16 cellular contexts compared by ENCODE assay signal in the genomic region with DNA sequence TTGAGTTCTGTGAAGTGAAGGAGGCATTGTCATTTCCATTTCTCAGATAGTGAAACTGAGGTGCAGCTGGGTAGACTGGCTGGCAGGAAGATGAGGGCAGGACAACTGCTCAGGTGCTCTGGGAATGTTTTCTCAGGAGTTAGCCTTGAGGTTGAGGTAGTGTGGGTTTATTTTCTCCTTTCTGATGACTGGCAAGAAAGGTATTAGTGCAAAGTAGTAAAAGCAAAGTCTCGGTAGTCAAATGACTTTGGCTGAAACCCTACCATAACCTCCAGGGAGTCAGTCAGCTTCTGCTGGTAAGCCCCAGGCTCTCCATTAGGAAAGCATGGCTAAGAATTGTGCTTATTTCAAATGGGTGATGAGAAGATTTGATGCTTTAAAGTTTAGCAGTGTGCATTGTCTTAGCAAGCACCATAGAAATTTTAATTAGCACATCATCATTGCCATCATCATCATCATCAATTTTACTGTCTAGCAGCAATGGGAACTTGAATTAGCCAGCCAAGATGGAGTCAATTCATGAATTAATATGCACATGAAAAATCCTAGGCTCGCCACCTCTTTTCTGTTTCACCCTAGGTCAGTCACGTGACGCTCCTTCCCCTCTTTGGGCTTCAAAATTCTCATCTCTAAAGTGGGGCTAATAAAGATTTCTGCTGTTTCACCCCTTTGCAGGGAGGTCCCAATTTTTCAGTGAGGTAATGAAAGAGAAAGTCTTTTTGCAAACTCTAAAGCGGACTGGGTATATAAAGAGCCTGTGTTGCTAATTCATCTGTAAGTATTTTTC. TPM values are rescaled to one million over a fixed set of nuclear protein-coding genes. Genes with fewer than 3 reads are reported as not detected.
DNase-seq lines count a peak whose midpoint lies in the region; ATAC-seq, FAIRE-seq and TF ChIP-seq lines count a peak whose summit lies in the region.
"Had no signal": no experiment of that assay in that cellular context is flagged by ENCODE, and none has a peak within 500 bp of the region (broad histone marks: within the 10 kb centered on the region; RNA-seq: fewer than 3 reads in every experiment).

No MANE protein-coding gene starts in this region.

- FAIRE-seq in A549 (lab: Jason Lieb, UNC) (no peak), K562 (lab: Jason Lieb, UNC) (no peak), keratinocyte (lab: Jason Lieb, UNC) (peak; percentile 5), GM12892 (lab: Jason Lieb, UNC) (no peak)
- FAIRE-seq: GM12878 had no signal

- H2BK120ac ChIP-seq in IMR-90 (ENCODE audit: low read depth, low read length): peak overlapping the region; percentile 9; the same call in 1 of the 2 replicates

- H3K4me2 ChIP-seq in A549 (no peak overlapping the region), IMR-90 (ENCODE audit: low read depth, low read length) (no peak overlapping the region), K562 (ENCODE audit: insufficient read depth, low read length) (no peak overlapping the region), keratinocyte (ENCODE audit: control insufficient read depth, extremely low read depth, insufficient read depth, low read depth, low read length) (no peak overlapping the region)
- H3K4me2 ChIP-seq: GM23338 had no signal

- H2BK15ac ChIP-seq in IMR-90 (ENCODE audit: low read depth, low read length): no peak overlapping the region

- H3K27me3 ChIP-seq in IMR-90 (ENCODE audit: control insufficient read depth, insufficient read depth, low read length): no peaks in the 10 kb centered on the region
- H3K27me3 ChIP-seq in K562 (ENCODE audit: control insufficient read depth in 2 of 2, insufficient read depth in 2 of 2, low read length in 2 of 2): no peaks in the 10 kb centered on the region
- H3K27me3 ChIP-seq in keratinocyte (ENCODE audit: control insufficient read depth, extremely low read depth, insufficient read depth, low read length): no peaks in the 10 kb centered on the region
- H3K27me3 ChIP-seq: BE2C had no signal

- H3K79me1 ChIP-seq in IMR-90 (ENCODE audit: low read depth in 1 of 2, low read length in 2 of 2): no peaks in the 10 kb centered on the region

- H3K27ac ChIP-seq in A549 (peak overlapping the region; percentile 75 to 83), IMR-90 (ENCODE audit: insufficient read depth, low read length) (no peak overlapping the region), K562 (ENCODE audit: extremely low read depth, low read depth, low read length) (no peak overlapping the region), keratinocyte (ENCODE audit: control insufficient read depth, insufficient read depth, low read length) (no peak overlapping the region)
- H3K27ac ChIP-seq: C4-2B had no signal

- H4K5ac ChIP-seq in IMR-90 (ENCODE audit: low read depth, low read length): 0 out of 2 replicates have a peak overlapping the region, but pooled peaks have one; percentile 26

- H3K9ac ChIP-seq in IMR-90 (ENCODE audit: low read depth, low read length) (no peak overlapping the region), K562 (ENCODE audit: insufficient read depth in 1 of 2, low read depth in 2 of 2, low read length in 2 of 2) (no peak overlapping the region), keratinocyte (ENCODE audit: control insufficient read depth, extremely low read depth, insufficient read depth, low read length) (no peak overlapping the region)

- ATAC-seq in A549: no peak
- ATAC-seq in IMR-90 (ENCODE audit: low read depth): no peak
- no peak for ATAC-seq in K562
- no peak for ATAC-seq in HG02884 (IDR thresholded peaks at IDR 0.05; ENCODE audit: unreplicated experiment)
- ATAC-seq: GM12878, GM23338 had no signal

- no TSS peak for BruUV-seq in IMR-90 (replicated peaks; lab: Mats Ljungman, UMichigan)
- no TSS peak for BruUV-seq in K562 (replicated peaks; lab: Mats Ljungman, UMichigan)

- H3K9me3 ChIP-seq in A549 (peaks cover 9% of the 10 kb centered on the region; the same call in 1 of the 3 replicates), IMR-90 (ENCODE audit: control insufficient read depth, insufficient read depth, low read length) (no peaks in the 10 kb centered on the region), K562 (replicated peaks; ENCODE audit: control insufficient read depth, insufficient read depth, low read depth, low read length) (no peaks in the 10 kb centered on the region), keratinocyte (ENCODE audit: control insufficient read depth, low read depth, low read length) (no peaks in the 10 kb centered on the region)
- H3K9me3 ChIP-seq: BE2C, HAP-1 had no signal

- no peak overlapping the region for H3K14ac ChIP-seq in IMR-90 (replicated peaks; ENCODE audit: low read depth, low read length)

- no peak for TF ChIP-seq POLR2A in A549 (IDR thresholded peaks at IDR 0.05; ENCODE audit: low read length)
- no peak for TF ChIP-seq POLR2A in IMR-90 (IDR thresholded peaks at IDR 0.05; ENCODE audit: low read depth, low read length)
- no peak for TF ChIP-seq POLR2A in K562 (conservative IDR thresholded peaks at IDR 0.05)
- no peak for TF ChIP-seq POLR2A in GM12892 (IDR thresholded peaks at IDR 0.05; ENCODE audit: low read depth, low read length)

- H3K56ac ChIP-seq in IMR-90 (ENCODE audit: extremely low read depth, insufficient read depth, low read length): no peak overlapping the region

- in situ Hi-C loops in IMR-90 (cut with MboI; ENCODE audit: low sequenced_read_pairs) (no loop called here), K562 (cut with MboI) (no loop called here)

- TF ChIP-seq RAD21 in A549 (conservative IDR thresholded peaks at IDR 0.05 in 1 of 2, IDR thresholded peaks at IDR 0.05 in 1 of 2) (no peak), IMR-90 (IDR thresholded peaks at IDR 0.05; ENCODE audit: low read length) (no peak), K562 (CRISPR knock-in tag; conservative IDR thresholded peaks at IDR 0.05 in 1 of 2, IDR thresholded peaks at IDR 0.05 in 1 of 2) (no peak)

- no peak overlapping the region for H4K91ac ChIP-seq in IMR-90 (ENCODE audit: insufficient read depth, low read depth, low read length)

- H2BK5ac ChIP-seq in IMR-90 (ENCODE audit: low read depth, low read length, poor library complexity, severe bottlenecking): no peak overlapping the region

- TF ChIP-seq CTCF in A549 (IDR thresholded peaks at IDR 0.05) (no peak), IMR-90 (conservative IDR thresholded peaks at IDR 0.05; ENCODE audit: low read depth, low read length) (no peak), K562 (IDR thresholded peaks at IDR 0.05 in 2 of 3, conservative IDR thresholded peaks at IDR 0.05 in 1 of 3; ENCODE audit: insufficient read depth in 2 of 3, low read depth in 1 of 3, low read length in 3 of 3) (no peak), keratinocyte (optimal IDR thresholded peaks at IDR 0.05 in 1 of 3, IDR thresholded peaks at IDR 0.05 in 1 of 3, conservative IDR thresholded peaks at IDR 0.05 in 1 of 3; ENCODE audit: extremely low read depth in 1 of 3, insufficient read depth in 2 of 3, low read length in 3 of 3) (no peak)

- H3K9me1 ChIP-seq in IMR-90 (ENCODE audit: insufficient read depth, low read length) (no peaks in the 10 kb centered on the region; the same call in 1 of the 2 replicates), K562 (ENCODE audit: control insufficient read depth, insufficient read depth, low read length) (no peaks in the 10 kb centered on the region), keratinocyte (ENCODE audit: control insufficient read depth, extremely low read depth, insufficient read depth, low read length) (no peaks in the 10 kb centered on the region)

- H3K23ac ChIP-seq in IMR-90 (ENCODE audit: low read depth, low read length): no peak overlapping the region

- peaks cover 28% of the 10 kb centered on the region for H3K4me1 ChIP-seq in A549
- H3K4me1 ChIP-seq in IMR-90 (ENCODE audit: control insufficient read depth, insufficient read depth, low read length): peaks cover 4% of the 10 kb centered on the region; the same call in 1 of the 2 replicates
- no peaks in the 10 kb centered on the region for H3K4me1 ChIP-seq in K562 (replicated peaks in 1 of 2; ENCODE audit: control insufficient read depth in 2 of 2, insufficient read depth in 2 of 2, low read length in 2 of 2)
- H3K4me1 ChIP-seq in keratinocyte (ENCODE audit: control insufficient read depth, extremely low read depth, insufficient read depth, low read length): peaks cover 12% of the 10 kb centered on the region
- H3K4me1 ChIP-seq: BE2C, HAP-1 had no signal

- WGBS in A549 (ENCODE audit: missing lambda C conversion rate): 91% methylated on average over 5 of the region's 5 CpGs
- no CpG with 5 or more reads among the region's 5 CpGs for WGBS in IMR-90 (ENCODE audit: extremely low coverage in 2 of 2, insufficient read length in 1 of 2), 2 experiments
- WGBS in K562 (ENCODE audit: insufficient coverage, low coverage, missing lambda C conversion rate): 1% methylated on average over 5 of the region's 5 CpGs

- no peak overlapping the region for H3K4ac ChIP-seq in IMR-90 (ENCODE audit: low read depth, low read length)

- H2AFZ ChIP-seq in IMR-90 (replicated peaks; ENCODE audit: low read length, poor library complexity) (no peak overlapping the region), K562 (ENCODE audit: low read depth, low read length) (no peak overlapping the region), keratinocyte (ENCODE audit: control insufficient read depth, low read length) (no peak overlapping the region)
- H2AFZ ChIP-seq: GM23338 had no signal

- no peak overlapping the region for H2AK5ac ChIP-seq in IMR-90 (ENCODE audit: low read depth, low read length)

- POLR2A ChIA-PET in A549 (lab: Yijun Ruan, JAX) (no interaction called here), IMR-90 (lab: Charles Lee; ENCODE audit: unreplicated experiment) (no interaction called here), K562 (lab: Yijun Ruan, JAX) (no interaction called here)

- H3K4me3 ChIP-seq in A549: no peak overlapping the region
- H3K4me3 ChIP-seq in IMR-90 (ENCODE audit: insufficient read depth, low read depth, low read length): no peak overlapping the region
- no peak overlapping the region for H3K4me3 ChIP-seq in K562
- no peak overlapping the region for H3K4me3 ChIP-seq in keratinocyte (ENCODE audit: control insufficient read depth in 2 of 3, extremely low read depth in 1 of 3, insufficient read depth in 2 of 3, low read depth in 1 of 3, low read length in 3 of 3)
- H3K4me3 ChIP-seq: GM12878, GM23338, HAP-1 had no signal

- H4K20me1 ChIP-seq in IMR-90 (ENCODE audit: insufficient read depth, low read length): no peaks in the 10 kb centered on the region
- no peaks in the 10 kb centered on the region for H4K20me1 ChIP-seq in K562 (replicated peaks; ENCODE audit: control insufficient read depth, insufficient read depth, low read length)
- no peaks in the 10 kb centered on the region for H4K20me1 ChIP-seq in keratinocyte (ENCODE audit: control insufficient read depth, extremely low read depth, insufficient read depth, low read length)

- H3K79me2 ChIP-seq in K562 (ENCODE audit: control insufficient read depth, insufficient read depth, low read length) (no peaks in the 10 kb centered on the region), keratinocyte (ENCODE audit: control insufficient read depth, insufficient read depth, low read length) (no peaks in the 10 kb centered on the region)

- H2AK9ac ChIP-seq in IMR-90 (replicated peaks; ENCODE audit: low read depth, low read length, poor library complexity): no peak overlapping the region

- H3K36me3 ChIP-seq in IMR-90 (ENCODE audit: control insufficient read depth, insufficient read depth, low read length) (no peaks in the 10 kb centered on the region), K562 (ENCODE audit: control insufficient read depth, insufficient read depth, low read length) (no peaks in the 10 kb centered on the region), keratinocyte (ENCODE audit: control insufficient read depth in 2 of 2, extremely low read depth in 1 of 2, insufficient read depth in 2 of 2, low read length in 2 of 2) (no peaks in the 10 kb centered on the region)
- H3K36me3 ChIP-seq: BE2C, HAP-1 had no signal

- H4K8ac ChIP-seq in IMR-90 (ENCODE audit: low read depth in 2 of 2, low read length in 2 of 2): no peak overlapping the region

- CTCF ChIA-PET in A549 (lab: Yijun Ruan, JAX) (no interaction called here), IMR-90 (lab: Yijun Ruan, JAX) (interaction anchor here (0.9 kb wide), 1 partner anchor 9 kb away, joined by 3 read pairs; no protein-coding TSS in a partner anchor), K562 (lab: Yijun Ruan, JAX; ENCODE audit: low intra/inter-chr PET ratio) (no interaction called here)

- dilution Hi-C loops in IMR-90 (cut with HindIII; ENCODE audit: low sequenced_read_pairs, unreplicated experiment) (no loop called here), keratinocyte (cut with MboI; ENCODE audit: extremely low pct_ligation_motif_present, low sequenced_read_pairs) (no loop called here)

- DNase-seq in A549 (ENCODE audit: low read depth in 1 of 2, low spot score in 1 of 2): no peak
- DNase-seq in IMR-90: no peak
- no peak for DNase-seq in K562 (ENCODE audit: extremely low read depth in 1 of 4, low spot score in 3 of 4)
- DNase-seq in keratinocyte (ENCODE audit: low read depth, low spot score): no peak
- no peak for DNase-seq in NCI-H345 (lab: John Stamatoyannopoulos, UW)
- no peak for DNase-seq in activated effector memory CD4-positive, alpha-beta T cell treated with Interleukin-2 at 50 U/mL for 16 hours
- DNase-seq in GM12892 (ENCODE audit: insufficient read length): no peak
- DNase-seq: BE2C; CD4-positive, alpha-beta memory T cell; DMS79 had no signal

- TF ChIP-seq EP300 in A549 (IDR thresholded peaks at IDR 0.05): no peak
- no peak for TF ChIP-seq EP300 in K562 (IDR thresholded peaks at IDR 0.05; ENCODE audit: low read length)

- peak overlapping the region; percentile 16; the same call in 1 of the 2 replicates for H2BK20ac ChIP-seq in IMR-90 (ENCODE audit: low read depth, low read length)

- intact Hi-C loops in IMR-90 (cut with micrococcal nuclease): no loop called here
- intact Hi-C loops in K562 (cut with micrococcal nuclease): no loop called here

- H3K18ac ChIP-seq in IMR-90 (ENCODE audit: low read depth, low read length): peak overlapping the region; percentile 64

RNA-seq across cellular contexts. Expression of a gene that starts 10.7 kb away (rescaled TPM):
- polyA plus RNA-seq in A549 (2011; rRNA removed) (127 and 156 TPM in 2 replicates), A549 (2017; fragmentation: RNase III; extraction: RNeasy Plus Mini Kit Qiagen cat#74134 plus additional on column Dnase treatment) (36.8 to 41.2 TPM (median 40.0 TPM) in 3 replicates), IMR-90 (2012; rRNA removed) (8.3 and 8.6 TPM in 2 replicates), K562 (2011; rRNA removed) (0.05 and 0.06 TPM in 2 replicates), K562 (2014; fragmentation: Illumina TruSeq; extraction: Trizol) (0.12 and 0.16 TPM in 2 replicates), K562 (2014; fragmentation: Nextera tagmentation; extraction: Ambion mirVana) (under 1 TPM; 0.10 to 0.11 TPM), K562 (2014; rRNA removed) (0.11 and 0.23 TPM in 2 replicates), keratinocyte (0.39 to 2.6 TPM (median 0.77 TPM) in 3 replicates)
- 14.1 and 18.3 TPM in 2 replicates for polyA plus RNA-seq in A549 (2012; cell fraction: cytosol; rRNA removed)
- 35.2 and 39.7 TPM in 2 replicates for polyA plus RNA-seq in A549 (2012; cell fraction: nucleus; rRNA removed)
- polyA minus RNA-seq in A549 (2011; rRNA and poly(A)+ RNA removed): 379 and 415 TPM in 2 replicates
- total RNA-seq in IMR-90 (2012; rRNA removed) (11.7 and 12.4 TPM in 2 replicates), K562 (2014; rRNA removed) (0.09 and 0.12 TPM in 2 replicates), K562 (2014; rRNA removed; fragmentation: Illumina TruSeq; extraction: Trizol) (0.16 and 0.18 TPM in 2 replicates), K562 (2015; rRNA removed; fragmentation: Illumina TruSeq; extraction: Trizol) (0.14 and 0.19 TPM in 2 replicates), K562 (2021) (0.13 and 0.20 TPM in 2 replicates)
- polyA plus RNA-seq in IMR-90 (2012; cell fraction: cytosol; rRNA removed): 3.3 and 7.5 TPM in 2 replicates
- 7.6 and 18.5 TPM in 2 replicates for polyA plus RNA-seq in IMR-90 (2012; cell fraction: nucleus; rRNA removed; ENCODE audit: low replicate concordance)
- 0.09 and 0.12 TPM in 2 replicates for total RNA-seq in K562 (2011; cell fraction: chromatin; rRNA removed; ENCODE audit: low replicate concordance)
- total RNA-seq in K562 (2011; cell fraction: nucleolus; rRNA removed): under 0.01 TPM in 2 replicates
- total RNA-seq in K562 (2011; cell fraction: nucleoplasm; rRNA removed): 0.08 and 0.15 TPM in 2 replicates
- polyA plus RNA-seq in K562 (2011; cell fraction: cytosol; rRNA removed): under 0.01 and 0.01 TPM in 2 replicates
- 0.04 and 0.09 TPM in 2 replicates for polyA plus RNA-seq in K562 (2011; cell fraction: nucleus; rRNA removed)
- 0.17 and 0.36 TPM in 2 replicates for polyA plus RNA-seq in K562 (2012)
- 0.03 and 0.07 TPM in 2 replicates for polyA minus RNA-seq in K562 (2011; rRNA and poly(A)+ RNA removed)
- polyA minus RNA-seq in K562 (2011; cell fraction: cytosol; rRNA and poly(A)+ RNA removed): 0.10 TPM in 1 of 2 replicates, not detected in the other
- polyA minus RNA-seq in K562 (2011; cell fraction: nucleus; rRNA and poly(A)+ RNA removed): 0.13 and 0.44 TPM in 2 replicates
- 0.07 TPM for polyA plus RNA-seq in keratinocyte (2011; ENCODE audit: low read depth)
- polyA plus RNA-seq in keratinocyte (2011; cell fraction: cytosol; rRNA removed): 0.45 and 0.60 TPM in 2 replicates
- 2.5 and 2.6 TPM in 2 replicates for polyA plus RNA-seq in keratinocyte (2011; cell fraction: nucleus; rRNA removed)
- 0.04 and 1.9 TPM in 2 replicates for polyA plus RNA-seq in keratinocyte (2012; ENCODE audit: low replicate concordance)
- polyA minus RNA-seq in keratinocyte: 2.3 to 10.1 TPM (median 3.2 TPM) in 3 replicates
- 1.2 TPM for polyA minus RNA-seq in keratinocyte (2011; cell fraction: cytosol; rRNA and poly(A)+ RNA removed)
- polyA minus RNA-seq in keratinocyte (2011; cell fraction: nucleus; rRNA and poly(A)+ RNA removed): 5.8 and 8.8 TPM in 2 replicates
- 0.13 TPM for polyA plus RNA-seq in GM12892 (2012; ENCODE audit: missing spikeins)
- total RNA-seq: A172; CD4-positive, alpha-beta memory T cell had no signal
- polyA plus RNA-seq: CD4-positive, alpha-beta memory T cell had no signal

Comparison
In these comparisons a context has a peak if more than half of its experiments do, and no peak if none do; other contexts are left out.
1. H3K27ac ChIP-seq: peak in A549 (2 of 2); none in IMR-90 (single experiment), K562 (single experiment) and keratinocyte (single experiment).